In the genomic region with DNA sequence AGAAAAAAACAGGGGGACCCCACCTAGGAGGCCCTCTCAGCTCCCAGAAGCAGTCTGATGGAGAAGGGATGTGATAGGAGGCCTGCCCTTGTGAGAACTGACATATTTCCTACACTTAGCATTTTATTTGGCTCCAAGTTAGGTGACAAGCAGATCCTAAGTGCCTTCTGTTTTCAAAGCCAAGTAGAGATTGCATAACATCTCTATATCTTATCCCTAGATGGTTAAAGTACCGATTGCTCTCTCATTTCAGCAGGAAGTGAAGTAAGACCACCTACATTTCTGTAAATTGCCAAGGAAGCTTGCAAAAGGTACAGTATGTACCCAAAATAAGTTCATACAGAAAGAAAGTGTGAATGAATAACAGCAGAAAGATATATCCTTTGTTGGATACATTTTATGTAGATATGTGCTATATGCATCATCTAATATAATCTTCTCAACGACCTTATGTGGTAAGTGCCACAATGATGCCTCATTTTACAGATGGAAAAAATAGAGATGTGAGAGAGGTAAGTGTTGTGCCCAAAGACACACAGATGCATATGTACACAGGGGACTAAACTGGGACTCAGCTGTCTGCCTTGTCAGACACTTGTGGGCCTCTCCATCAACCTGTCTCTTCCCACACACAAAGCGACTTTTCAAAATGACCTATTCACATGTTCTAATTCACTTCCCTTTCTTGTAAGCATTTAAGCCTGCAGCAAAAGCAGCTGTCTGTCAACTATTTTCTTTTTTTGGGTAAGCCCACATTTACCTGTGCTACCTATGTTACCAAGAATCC, we compare ENCODE assay signal across 16 cellular contexts. TPM values are rescaled to one million over a fixed set of nuclear protein-coding genes. Genes with fewer than 3 reads are reported as not detected.
A peak's percentile ranks its signal among the peaks of the same experiment; 100 is the strongest.
DNase-seq lines count a peak whose midpoint lies in the region; ATAC-seq and TF ChIP-seq lines count a peak whose summit lies in the region.
"Had no signal": no experiment of that assay in that cellular context is flagged by ENCODE, and none has a peak within 500 bp of the region (broad histone marks: within the 10 kb centered on the region; RNA-seq: fewer than 3 reads in every experiment).

No MANE protein-coding gene starts in this region.

- no peak overlapping the region for H3K27ac ChIP-seq in coronary artery
- H3K27ac ChIP-seq: body of pancreas had no signal

- no peaks in the 10 kb centered on the region for H3K36me3 Mint-ChIP-seq in Calu3 (ENCODE audit: insufficient read depth, unreplicated experiment)

- DNase-seq in stimulated activated naive CD8-positive, alpha-beta T cell treated with anti-CD3 and anti-CD28 coated beads, Interleukin-15, Interleukin-2, amounts not matched to agents 100 U/mL and 50 U/mL, for 24 hours, result no peak
- DNase-seq in stimulated activated naive CD8-positive, alpha-beta T cell treated with anti-CD3 and anti-CD28 coated beads, Interleukin-15, amount 100 ng/mL, for 72 hours, result no peak
- DNase-seq in NOMO-1 (lab: John Stamatoyannopoulos, UW; ENCODE audit: unreplicated experiment in 2 of 2) (peak; percentile 59 to 67), amniotic epithelial cell (ENCODE audit: low read depth) (peak; percentile 37), A172 (ENCODE audit: low spot score) (no peak), coronary artery (ENCODE audit: low spot score) (no peak), H4 (ENCODE audit: low spot score) (no peak), Calu3 (no peak)
- DNase-seq: activated CD8-positive, alpha-beta memory T cell treated with anti-CD3 and anti-CD28 coated beads, Interleukin-2, amount 50 U/mL, for 48 hours; body of pancreas; EL; glutamatergic neuron; H9; MG63; stimulated activated CD4-positive, alpha-beta T cell treated with anti-CD3 and anti-CD28 coated beads, Interleukin-4, amount 100 ng/mL, for 24 hours had no signal

- peak overlapping the region in 1 of 2 donors; percentile 4 for H3K4me3 Mint-ChIP-seq in stimulated activated naive CD8-positive, alpha-beta T cell treated with anti-CD3 and anti-CD28 coated beads, Interleukin-15, amount 100 ng/mL, for 72 hours
- no peak overlapping the region for H3K4me3 Mint-ChIP-seq in Calu3 (ENCODE audit: low read depth, unreplicated experiment)
- H3K4me3 Mint-ChIP-seq: H9 had no signal

- intact Hi-C loops in Calu3 (cut with micrococcal nuclease; ENCODE audit: unreplicated experiment), result loop anchor here (2.0 kb wide), 1 partner anchor 147 kb away; no protein-coding TSS in a partner anchor

- no peaks in the 10 kb centered on the region for H3K9me3 Mint-ChIP-seq in stimulated activated naive CD8-positive, alpha-beta T cell treated with anti-CD3 and anti-CD28 coated beads, Interleukin-15, amount 100 ng/mL, for 72 hours
- H3K9me3 Mint-ChIP-seq in Calu3 (ENCODE audit: low read depth, unreplicated experiment), result no peaks in the 10 kb centered on the region
- H3K9me3 Mint-ChIP-seq: H9 had no signal

- no peak for TF ChIP-seq CTCF in coronary artery (IDR thresholded peaks at IDR 0.05)
- no peak for TF ChIP-seq CTCF in Calu3 (IDR thresholded peaks at IDR 0.05; ENCODE audit: unreplicated experiment)

- peak overlapping the region in 1 of 2 donors; percentile 44 for H3K27ac Mint-ChIP-seq in stimulated activated naive CD8-positive, alpha-beta T cell treated with anti-CD3 and anti-CD28 coated beads, Interleukin-15, amount 100 ng/mL, for 72 hours
- no peak overlapping the region for H3K27ac Mint-ChIP-seq in Calu3 (ENCODE audit: unreplicated experiment)
- H3K27ac Mint-ChIP-seq: H9 had no signal

- no TSS peak for BruUV-seq in Calu3 (replicated peaks; lab: Mats Ljungman, UMichigan)

- CTCF ChIA-PET in Calu3 (lab: Charles Lee), result interaction anchor here (1.0 to 1.6 kb wide), 5 partner anchors 13 to 30 kb away, joined by 3 to 10 read pairs (median 5); no protein-coding TSS in a partner anchor

- peaks cover 51% of the 10 kb centered on the region for H3K4me1 Mint-ChIP-seq in stimulated activated naive CD8-positive, alpha-beta T cell treated with anti-CD3 and anti-CD28 coated beads, Interleukin-15, amount 100 ng/mL, for 72 hours
- peaks cover 19% of the 10 kb centered on the region for H3K4me1 Mint-ChIP-seq in Calu3 (ENCODE audit: low read depth, unreplicated experiment)

- H3K27me3 Mint-ChIP-seq in stimulated activated naive CD8-positive, alpha-beta T cell treated with anti-CD3 and anti-CD28 coated beads, Interleukin-15, amount 100 ng/mL, for 72 hours, result peaks cover 13% of the 10 kb centered on the region
- no peaks in the 10 kb centered on the region for H3K27me3 Mint-ChIP-seq in Calu3 (ENCODE audit: unreplicated experiment)

- H3K4me3 ChIP-seq in coronary artery, result no peak overlapping the region
- H3K4me3 ChIP-seq: body of pancreas, MG63 had no signal

- peak; percentile 70 for ATAC-seq in stimulated activated naive CD8-positive, alpha-beta T cell treated with anti-CD3 and anti-CD28 coated beads, Interleukin-15, Interleukin-2, amounts not matched to agents 100 U/mL and 50 U/mL, for 24 hours
- no peak for ATAC-seq in stimulated activated naive CD8-positive, alpha-beta T cell treated with anti-CD3 and anti-CD28 coated beads, Interleukin-15, amount 100 ng/mL, for 72 hours
- ATAC-seq: body of pancreas had no signal

RNA-seq across cellular contexts. Expression of a gene that starts 38.9 kb away (rescaled TPM):
- total RNA-seq in A172 (2014; rRNA removed; shearing (Covaris generic)), result not detected in 2 replicates
- total RNA-seq in H4 (2014; rRNA removed; shearing (Covaris generic)), result 0.12 and 0.45 TPM in 2 replicates
- 16.6 and 46.8 TPM in 2 replicates for total RNA-seq in Calu3 (2022)
- total RNA-seq: H9, kidney epithelial cell had no signal

Comparison
In these comparisons a context has a peak if more than half of its experiments do, and no peak if none do; other contexts are left out.
1. DNase-seq: peak in NOMO-1 (2 of 2) and amniotic epithelial cell (single experiment); none in stimulated activated naive CD8-positive, alpha-beta T cell treated with anti-CD3 and anti-CD28 coated beads, Interleukin-15, Interleukin-2, amounts not matched to agents 100 U/mL and 50 U/mL, for 24 hours (single experiment), stimulated activated naive CD8-positive, alpha-beta T cell treated with anti-CD3 and anti-CD28 coated beads, Interleukin-15, amount 100 ng/mL, for 72 hours (0 of 2), A172 (single experiment), coronary artery (single experiment), H4 (single experiment) and Calu3 (single experiment).
2. RNA of a gene that starts 38.9 kb away (total RNA-seq): 16.6 to 46.8 TPM in Calu3; 0.12 to 0.45 TPM in H4 and not detected in A172; every median in the first group is over 10 times any median in the second.